ENCODE assay signal across 16 cellular contexts in the genomic region with DNA sequence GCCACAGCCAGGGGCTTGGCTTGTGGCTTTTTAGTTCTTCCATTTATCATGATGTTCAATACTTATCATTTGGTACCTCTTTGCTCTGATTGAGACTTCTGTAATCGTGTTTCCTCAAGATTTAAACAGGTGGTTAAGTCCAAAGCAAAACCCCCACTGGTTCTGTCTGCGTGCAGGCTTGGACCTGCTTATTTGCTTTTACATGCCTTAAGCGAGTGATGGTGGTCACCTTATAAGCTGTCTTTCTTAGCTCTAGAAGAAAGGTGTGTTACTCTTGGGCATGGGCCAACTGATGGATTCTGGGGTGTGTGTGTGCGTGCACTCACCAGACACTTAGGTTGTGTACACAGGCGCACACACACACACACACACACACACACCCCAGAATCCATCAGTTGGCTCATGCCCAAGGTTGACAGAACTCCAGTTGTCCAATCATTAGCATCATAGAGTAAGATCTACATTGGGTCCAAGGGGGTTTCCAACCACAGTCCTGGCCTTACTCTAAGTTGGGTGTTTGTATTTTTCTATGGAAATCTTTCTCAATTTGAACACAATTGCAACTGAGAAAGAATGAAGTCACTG. TPM values are rescaled to one million over a fixed set of nuclear protein-coding genes. Genes with fewer than 3 reads are reported as not detected.
DNase-seq lines count a peak whose midpoint lies in the region; FAIRE-seq and TF ChIP-seq lines count a peak whose summit lies in the region.
"Had no signal": no experiment of that assay in that cellular context is flagged by ENCODE, and none has a peak within 500 bp of the region (broad histone marks: within the 10 kb centered on the region; RNA-seq: fewer than 3 reads in every experiment).

No MANE protein-coding gene starts in this region.

- no peaks in the 10 kb centered on the region for H3K9me3 Mint-ChIP-seq in activated naive CD4-positive, alpha-beta T cell treated with anti-CD3 and anti-CD28 coated beads, Interleukin-2, amount 10 ng/mL, durations not matched to agents 7 days and 5 days
- no peaks in the 10 kb centered on the region for H3K9me3 Mint-ChIP-seq in astrocyte (ENCODE audit: unreplicated experiment)
- H3K9me3 Mint-ChIP-seq in CD8-positive, alpha-beta memory T cell = peaks cover 0 to 4% (median 0%) of the 10 kb centered on the region in 5 donors

- no peak for TF ChIP-seq POLR2A in suprapubic skin (IDR thresholded peaks at IDR 0.05)

- POLR2A ChIA-PET in CD8-positive, alpha-beta memory T cell (lab: Charles Lee) = no interaction called here

- no peaks in the 10 kb centered on the region for H3K79me2 ChIP-seq in astrocyte (ENCODE audit: insufficient read depth, low read length)

- H3K4me3 ChIP-seq in astrocyte (ENCODE audit: insufficient read depth, low read depth, low read length) (no peak overlapping the region), mesodermal cell (ENCODE audit: extremely low read depth, insufficient read depth, low read length, poor library complexity, severe bottlenecking) (peak overlapping the region; percentile 42), suprapubic skin (peak overlapping the region; percentile 52)
- no peak overlapping the region for H3K4me3 ChIP-seq in CD8-positive, alpha-beta memory T cell (ENCODE audit: low read length)
- H3K4me3 ChIP-seq: HAP-1 had no signal

- no peak overlapping the region for H3K27ac Mint-ChIP-seq in activated naive CD4-positive, alpha-beta T cell treated with anti-CD3 and anti-CD28 coated beads, Interleukin-2, amount 10 ng/mL, durations not matched to agents 7 days and 5 days
- H3K27ac Mint-ChIP-seq in astrocyte (ENCODE audit: unreplicated experiment) = no peak overlapping the region
- H3K27ac Mint-ChIP-seq in CD8-positive, alpha-beta memory T cell = no peak overlapping the region

- no peak overlapping the region for H3K4me2 ChIP-seq in astrocyte (ENCODE audit: low read length)

- WGBS in mesodermal cell (ENCODE audit: insufficient coverage in 2 of 2), 2 experiments = 100% methylated on average over 1 to 2 of the region's 5 CpGs
- 84% methylated on average over 3 of the region's 5 CpGs for WGBS in suprapubic skin

- H2AFZ ChIP-seq in astrocyte (ENCODE audit: low read depth, low read length) = no peak overlapping the region

- peak overlapping the region; percentile 32 for H3K4me3 Mint-ChIP-seq in activated naive CD4-positive, alpha-beta T cell treated with anti-CD3 and anti-CD28 coated beads, Interleukin-2, amount 10 ng/mL, durations not matched to agents 7 days and 5 days
- peak overlapping the region; percentile 8 for H3K4me3 Mint-ChIP-seq in astrocyte (ENCODE audit: unreplicated experiment)
- peak overlapping the region in 1 of 7 donors; percentile 8 for H3K4me3 Mint-ChIP-seq in CD8-positive, alpha-beta memory T cell

- H3K4me1 ChIP-seq in astrocyte (ENCODE audit: insufficient read depth, low read length) (no peaks in the 10 kb centered on the region), mesodermal cell (ENCODE audit: control insufficient read depth, insufficient read depth, low read length, poor library complexity, severe bottlenecking) (peaks cover 13% of the 10 kb centered on the region), suprapubic skin (peaks cover 76% of the 10 kb centered on the region)
- H3K4me1 ChIP-seq in CD8-positive, alpha-beta memory T cell (ENCODE audit: insufficient read depth, low read length) = peaks cover 16% of the 10 kb centered on the region
- H3K4me1 ChIP-seq: HAP-1 had no signal

- H3K9me3 ChIP-seq in astrocyte (ENCODE audit: insufficient read depth, low read depth, low read length) = no peaks in the 10 kb centered on the region
- no peaks in the 10 kb centered on the region for H3K9me3 ChIP-seq in mesodermal cell (ENCODE audit: control insufficient read depth, low read length)
- no peaks in the 10 kb centered on the region for H3K9me3 ChIP-seq in suprapubic skin
- no peaks in the 10 kb centered on the region for H3K9me3 ChIP-seq in CD8-positive, alpha-beta memory T cell (ENCODE audit: low read length)
- H3K9me3 ChIP-seq: HAP-1, tibial nerve had no signal

- H3K36me3 Mint-ChIP-seq in activated naive CD4-positive, alpha-beta T cell treated with anti-CD3 and anti-CD28 coated beads, Interleukin-2, amount 10 ng/mL, durations not matched to agents 7 days and 5 days = no peaks in the 10 kb centered on the region
- no peaks in the 10 kb centered on the region for H3K36me3 Mint-ChIP-seq in astrocyte (ENCODE audit: low read depth, unreplicated experiment)
- no peaks in the 10 kb centered on the region for H3K36me3 Mint-ChIP-seq in CD8-positive, alpha-beta memory T cell

- no peak for TF ChIP-seq EP300 in suprapubic skin (IDR thresholded peaks at IDR 0.05)

- H3K27me3 ChIP-seq in astrocyte (ENCODE audit: insufficient read depth, low read length) = peaks cover 17% of the 10 kb centered on the region
- H3K27me3 ChIP-seq in suprapubic skin = no peaks in the 10 kb centered on the region
- no peaks in the 10 kb centered on the region for H3K27me3 ChIP-seq in CD8-positive, alpha-beta memory T cell (ENCODE audit: insufficient read depth, low read length, poor library complexity, severe bottlenecking)

- peaks cover 15% of the 10 kb centered on the region for H3K4me1 Mint-ChIP-seq in activated naive CD4-positive, alpha-beta T cell treated with anti-CD3 and anti-CD28 coated beads, Interleukin-2, amount 10 ng/mL, durations not matched to agents 7 days and 5 days
- H3K4me1 Mint-ChIP-seq in astrocyte (ENCODE audit: low read depth, unreplicated experiment) = peaks cover 9% of the 10 kb centered on the region
- peaks cover 3 to 11% (median 7%) of the 10 kb centered on the region in 3 donors for H3K4me1 Mint-ChIP-seq in CD8-positive, alpha-beta memory T cell

- FAIRE-seq in astrocyte (lab: Jason Lieb, UNC) = no peak

- no peak overlapping the region for H3K9ac ChIP-seq in astrocyte (ENCODE audit: low read length)

- DNase-seq in activated naive CD4-positive, alpha-beta T cell treated with anti-CD3 and anti-CD28 coated beads, Interleukin-2, amount 10 ng/mL, durations not matched to agents 7 days and 5 days = no peak
- no peak for DNase-seq in activated naive CD4-positive, alpha-beta T cell treated with Interleukin-2 at 50 U/mL for 16 hours
- DNase-seq in astrocyte (ENCODE audit: low read depth) (no peak), suprapubic skin (ENCODE audit: low spot score in 2 of 2) (no peak), GDM1 (lab: John Stamatoyannopoulos, UW) (no peak), SK-N-DZ (ENCODE audit: low spot score) (no peak)
- DNase-seq in CD8-positive, alpha-beta memory T cell = no peak
- DNase-seq: activated CD4-positive, alpha-beta T cell treated with anti-CD3 and anti-CD28 coated beads for 48 hours; effector CD8-positive, alpha-beta T cell; mesendoderm; NCI-H1694; NCI-H748 treated with DMSO at 0.1 percent for 48 hours had no signal

- peaks cover 39% of the 10 kb centered on the region for H3K27me3 Mint-ChIP-seq in activated naive CD4-positive, alpha-beta T cell treated with anti-CD3 and anti-CD28 coated beads, Interleukin-2, amount 10 ng/mL, durations not matched to agents 7 days and 5 days
- peaks cover 30% of the 10 kb centered on the region for H3K27me3 Mint-ChIP-seq in astrocyte (ENCODE audit: low read depth, unreplicated experiment)
- H3K27me3 Mint-ChIP-seq in CD8-positive, alpha-beta memory T cell = peaks cover 23 to 55% of the 10 kb centered on the region in 2 donors

- TF ChIP-seq CTCF in astrocyte (IDR thresholded peaks at IDR 0.05; ENCODE audit: insufficient read depth, low read depth, low read length) (no peak), suprapubic skin (IDR thresholded peaks at IDR 0.05) (no peak)

- no peaks in the 10 kb centered on the region for H4K20me1 ChIP-seq in astrocyte (ENCODE audit: insufficient read depth, low read length)

- H3K36me3 ChIP-seq in astrocyte (ENCODE audit: insufficient read depth, low read length) (no peaks in the 10 kb centered on the region), mesodermal cell (ENCODE audit: control insufficient read depth, insufficient read depth, low read length) (no peaks in the 10 kb centered on the region), suprapubic skin (no peaks in the 10 kb centered on the region)
- no peaks in the 10 kb centered on the region for H3K36me3 ChIP-seq in CD8-positive, alpha-beta memory T cell (ENCODE audit: insufficient read depth, low read length)
- H3K36me3 ChIP-seq: HAP-1, tibial nerve had no signal

- H3K27ac ChIP-seq in astrocyte (ENCODE audit: low read depth, low read length) = no peak overlapping the region
- H3K27ac ChIP-seq in mesodermal cell (ENCODE audit: low read depth, low read length, severe bottlenecking) = no peak overlapping the region
- H3K27ac ChIP-seq in suprapubic skin = no peak overlapping the region
- H3K27ac ChIP-seq in CD8-positive, alpha-beta memory T cell (ENCODE audit: low read depth, low read length) = no peak overlapping the region
- H3K27ac ChIP-seq: SK-N-MC had no signal

- CTCF ChIA-PET in activated naive CD4-positive, alpha-beta T cell treated with anti-CD3 and anti-CD28 coated beads, Interleukin-2, amount 10 ng/mL, durations not matched to agents 7 days and 5 days (lab: Charles Lee) = interaction anchor here (1.5 to 1.9 kb wide), 2 partner anchors 9 to 33 kb away, joined by 4 read pairs; no protein-coding TSS in a partner anchor
- CTCF ChIA-PET in CD8-positive, alpha-beta memory T cell (lab: Charles Lee) = no interaction called here

RNA-seq across cellular contexts. Expression of gene MYZAP, which starts 1.2 kb away (rescaled TPM):
- total RNA-seq in astrocyte (0.41 TPM in 1 of 2 replicates, not detected in the other), suprapubic skin (10 to 100 TPM in 2 of 4 donors, 1 to 10 TPM in 2; 8.6 to 14.9 (median 11.6) TPM)
- 12.3 TPM for polyA plus RNA-seq in mesodermal cell (2013, experiment 1 of 2)
- 7.7 TPM for polyA plus RNA-seq in mesodermal cell (2013, experiment 2 of 2)
- not detected for total RNA-seq in CD8-positive, alpha-beta memory T cell
- polyA plus RNA-seq in CD8-positive, alpha-beta memory T cell = not detected
- polyA plus RNA-seq in SK-N-DZ (2014; cell fraction: cytosol; rRNA removed) = 17.5 and 18.2 TPM in 2 replicates
- polyA plus RNA-seq in SK-N-DZ (2014; cell fraction: nucleus; rRNA removed) = 9.1 and 9.2 TPM in 2 replicates

Comparison
In these comparisons a context has a peak if more than half of its experiments do, and no peak if none do; other contexts are left out.
1. H3K4me3 ChIP-seq: peak in mesodermal cell (single experiment) and suprapubic skin (single experiment); none in astrocyte (single experiment) and CD8-positive, alpha-beta memory T cell (single experiment).